ENCODE assay signal across 1 cellular context in genomic region chr2:108805782-108806181, GRCh38.
TF ChIP-seq lines count a peak whose summit lies in the region.

No MANE protein-coding gene starts in this region.

TF ChIP-seq in HepG2, 621 proteins besides CTCF, POLR2A, EP300 and RAD21 (continued from another document):
- TF ChIP-seq, protein P1, sequence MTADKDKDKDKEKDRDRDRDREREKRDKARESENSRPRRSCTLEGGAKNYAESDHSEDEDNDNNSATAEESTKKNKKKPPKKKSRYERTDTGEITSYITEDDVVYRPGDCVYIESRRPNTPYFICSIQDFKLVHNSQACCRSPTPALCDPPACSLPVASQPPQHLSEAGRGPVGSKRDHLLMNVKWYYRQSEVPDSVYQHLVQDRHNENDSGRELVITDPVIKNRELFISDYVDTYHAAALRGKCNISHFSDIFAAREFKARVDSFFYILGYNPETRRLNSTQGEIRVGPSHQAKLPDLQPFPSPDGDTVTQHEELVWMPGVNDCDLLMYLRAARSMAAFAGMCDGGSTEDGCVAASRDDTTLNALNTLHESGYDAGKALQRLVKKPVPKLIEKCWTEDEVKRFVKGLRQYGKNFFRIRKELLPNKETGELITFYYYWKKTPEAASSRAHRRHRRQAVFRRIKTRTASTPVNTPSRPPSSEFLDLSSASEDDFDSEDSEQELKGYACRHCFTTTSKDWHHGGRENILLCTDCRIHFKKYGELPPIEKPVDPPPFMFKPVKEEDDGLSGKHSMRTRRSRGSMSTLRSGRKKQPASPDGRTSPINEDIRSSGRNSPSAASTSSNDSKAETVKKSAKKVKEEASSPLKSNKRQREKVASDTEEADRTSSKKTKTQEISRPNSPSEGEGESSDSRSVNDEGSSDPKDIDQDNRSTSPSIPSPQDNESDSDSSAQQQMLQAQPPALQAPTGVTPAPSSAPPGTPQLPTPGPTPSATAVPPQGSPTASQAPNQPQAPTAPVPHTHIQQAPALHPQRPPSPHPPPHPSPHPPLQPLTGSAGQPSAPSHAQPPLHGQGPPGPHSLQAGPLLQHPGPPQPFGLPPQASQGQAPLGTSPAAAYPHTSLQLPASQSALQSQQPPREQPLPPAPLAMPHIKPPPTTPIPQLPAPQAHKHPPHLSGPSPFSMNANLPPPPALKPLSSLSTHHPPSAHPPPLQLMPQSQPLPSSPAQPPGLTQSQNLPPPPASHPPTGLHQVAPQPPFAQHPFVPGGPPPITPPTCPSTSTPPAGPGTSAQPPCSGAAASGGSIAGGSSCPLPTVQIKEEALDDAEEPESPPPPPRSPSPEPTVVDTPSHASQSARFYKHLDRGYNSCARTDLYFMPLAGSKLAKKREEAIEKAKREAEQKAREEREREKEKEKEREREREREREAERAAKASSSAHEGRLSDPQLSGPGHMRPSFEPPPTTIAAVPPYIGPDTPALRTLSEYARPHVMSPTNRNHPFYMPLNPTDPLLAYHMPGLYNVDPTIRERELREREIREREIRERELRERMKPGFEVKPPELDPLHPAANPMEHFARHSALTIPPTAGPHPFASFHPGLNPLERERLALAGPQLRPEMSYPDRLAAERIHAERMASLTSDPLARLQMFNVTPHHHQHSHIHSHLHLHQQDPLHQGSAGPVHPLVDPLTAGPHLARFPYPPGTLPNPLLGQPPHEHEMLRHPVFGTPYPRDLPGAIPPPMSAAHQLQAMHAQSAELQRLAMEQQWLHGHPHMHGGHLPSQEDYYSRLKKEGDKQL (CRISPR knock-in tag; IDR thresholded peaks at IDR 0.05; ENCODE audit: low read depth), result no peak
- no peak for TF ChIP-seq ZSCAN20 (CRISPR knock-in tag; IDR thresholded peaks at IDR 0.05; ENCODE audit: borderline replicate concordance)
- TF ChIP-seq ZKSCAN5 (CRISPR knock-in tag; IDR thresholded peaks at IDR 0.05), result no peak
- TF ChIP-seq STAT5B (CRISPR knock-in tag; IDR thresholded peaks at IDR 0.05), result no peak
- TF ChIP-seq, protein P2, sequence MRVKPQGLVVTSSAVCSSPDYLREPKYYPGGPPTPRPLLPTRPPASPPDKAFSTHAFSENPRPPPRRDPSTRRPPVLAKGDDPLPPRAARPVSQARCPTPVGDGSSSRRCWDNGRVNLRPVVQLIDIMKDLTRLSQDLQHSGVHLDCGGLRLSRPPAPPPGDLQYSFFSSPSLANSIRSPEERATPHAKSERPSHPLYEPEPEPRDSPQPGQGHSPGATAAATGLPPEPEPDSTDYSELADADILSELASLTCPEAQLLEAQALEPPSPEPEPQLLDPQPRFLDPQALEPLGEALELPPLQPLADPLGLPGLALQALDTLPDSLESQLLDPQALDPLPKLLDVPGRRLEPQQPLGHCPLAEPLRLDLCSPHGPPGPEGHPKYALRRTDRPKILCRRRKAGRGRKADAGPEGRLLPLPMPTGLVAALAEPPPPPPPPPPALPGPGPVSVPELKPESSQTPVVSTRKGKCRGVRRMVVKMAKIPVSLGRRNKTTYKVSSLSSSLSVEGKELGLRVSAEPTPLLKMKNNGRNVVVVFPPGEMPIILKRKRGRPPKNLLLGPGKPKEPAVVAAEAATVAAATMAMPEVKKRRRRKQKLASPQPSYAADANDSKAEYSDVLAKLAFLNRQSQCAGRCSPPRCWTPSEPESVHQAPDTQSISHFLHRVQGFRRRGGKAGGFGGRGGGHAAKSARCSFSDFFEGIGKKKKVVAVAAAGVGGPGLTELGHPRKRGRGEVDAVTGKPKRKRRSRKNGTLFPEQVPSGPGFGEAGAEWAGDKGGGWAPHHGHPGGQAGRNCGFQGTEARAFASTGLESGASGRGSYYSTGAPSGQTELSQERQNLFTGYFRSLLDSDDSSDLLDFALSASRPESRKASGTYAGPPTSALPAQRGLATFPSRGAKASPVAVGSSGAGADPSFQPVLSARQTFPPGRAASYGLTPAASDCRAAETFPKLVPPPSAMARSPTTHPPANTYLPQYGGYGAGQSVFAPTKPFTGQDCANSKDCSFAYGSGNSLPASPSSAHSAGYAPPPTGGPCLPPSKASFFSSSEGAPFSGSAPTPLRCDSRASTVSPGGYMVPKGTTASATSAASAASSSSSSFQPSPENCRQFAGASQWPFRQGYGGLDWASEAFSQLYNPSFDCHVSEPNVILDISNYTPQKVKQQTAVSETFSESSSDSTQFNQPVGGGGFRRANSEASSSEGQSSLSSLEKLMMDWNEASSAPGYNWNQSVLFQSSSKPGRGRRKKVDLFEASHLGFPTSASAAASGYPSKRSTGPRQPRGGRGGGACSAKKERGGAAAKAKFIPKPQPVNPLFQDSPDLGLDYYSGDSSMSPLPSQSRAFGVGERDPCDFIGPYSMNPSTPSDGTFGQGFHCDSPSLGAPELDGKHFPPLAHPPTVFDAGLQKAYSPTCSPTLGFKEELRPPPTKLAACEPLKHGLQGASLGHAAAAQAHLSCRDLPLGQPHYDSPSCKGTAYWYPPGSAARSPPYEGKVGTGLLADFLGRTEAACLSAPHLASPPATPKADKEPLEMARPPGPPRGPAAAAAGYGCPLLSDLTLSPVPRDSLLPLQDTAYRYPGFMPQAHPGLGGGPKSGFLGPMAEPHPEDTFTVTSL (CRISPR knock-in tag; IDR thresholded peaks at IDR 0.05; ENCODE audit: borderline replicate concordance), result no peak
